ENCODE assay signal across 18 cellular contexts in genomic region chr6:164929155-164929977, GRCh38.
A peak's percentile ranks its signal among the peaks of the same experiment; 100 is the strongest.
DNase-seq lines count a peak whose midpoint lies in the region; FAIRE-seq and TF ChIP-seq lines count a peak whose summit lies in the region.
"Had no signal": no experiment of that assay in that cellular context is flagged by ENCODE, and none has a peak within 500 bp of the region (broad histone marks: within the 10 kb centered on the region; RNA-seq: fewer than 3 reads in every experiment).

No MANE protein-coding gene starts in this region.

- DNase-seq in HCEC 1CT (peak; percentile 4), astrocyte (ENCODE audit: low read depth) (no peak), superior temporal gyrus (ENCODE audit: extremely low spot score) (peak; percentile 49), HPDE6-E6E7 (ENCODE audit: extremely low spot score) (no peak), A673 (ENCODE audit: low spot score) (no peak)
- DNase-seq in effector CD8-positive, alpha-beta T cell (lab: John Stamatoyannopoulos, UW) = no peak
- DNase-seq: ACHN; CD4-positive, alpha-beta T cell; EL; MV-4-11; NCI-H1417 treated with DMSO at 0.1 percent for 48 hours; NCI-H1930; NCI-H69; PC-9 had no signal

- H3K9me3 ChIP-seq in astrocyte (ENCODE audit: insufficient read depth, low read depth, low read length) (no peaks in the 10 kb centered on the region), A673 (ENCODE audit: low read depth, low read length, poor library complexity, severe bottlenecking) (peaks cover 5% of the 10 kb centered on the region)
- H3K9me3 ChIP-seq: HAP-1 had no signal

- intact Hi-C loops in A673 (cut with micrococcal nuclease; ENCODE audit: unreplicated experiment) = loop anchor here (5.0 to 10.0 kb wide), 4 partner anchors 305 to 1502 kb away; no protein-coding TSS in a partner anchor

- CTCF ChIA-PET in A673 (lab: Charles Lee) = no interaction called here

- no peak overlapping the region for H3K27ac ChIP-seq in astrocyte (ENCODE audit: low read depth, low read length)
- peak overlapping the region; percentile 54 for H3K27ac ChIP-seq in layer of hippocampus (ENCODE audit: low read depth, low read length)
- H3K27ac ChIP-seq in A673 (ENCODE audit: low read depth, low read length, poor library complexity, severe bottlenecking) = no peak overlapping the region
- H3K27ac ChIP-seq: PC-9 had no signal

- H3K36me3 ChIP-seq in astrocyte (ENCODE audit: insufficient read depth, low read length) = no peaks in the 10 kb centered on the region
- no peaks in the 10 kb centered on the region for H3K36me3 ChIP-seq in A673 (ENCODE audit: insufficient read depth, low read length, poor library complexity, severe bottlenecking)
- H3K36me3 ChIP-seq: HAP-1 had no signal

- no peaks in the 10 kb centered on the region for H3K9me3 Mint-ChIP-seq in astrocyte (ENCODE audit: unreplicated experiment)
- H3K9me3 Mint-ChIP-seq: CD4-positive, alpha-beta T cell had no signal

- H3K9ac ChIP-seq in astrocyte (ENCODE audit: low read length) = no peak overlapping the region

- H2AFZ ChIP-seq in astrocyte (ENCODE audit: low read depth, low read length) = peak overlapping the region; percentile 24
- H2AFZ ChIP-seq: PC-9 had no signal

- no peak overlapping the region for H3K4me3 ChIP-seq in astrocyte (ENCODE audit: insufficient read depth, low read depth, low read length)
- no peak overlapping the region for H3K4me3 ChIP-seq in A673 (ENCODE audit: low read depth, low read length, poor library complexity, severe bottlenecking)
- H3K4me3 ChIP-seq: HAP-1, K562, PC-9 had no signal

- BruUV-seq in A673 (replicated peaks; lab: Mats Ljungman, UMichigan) = no TSS peak

- TF ChIP-seq CTCF in astrocyte (IDR thresholded peaks at IDR 0.05; ENCODE audit: insufficient read depth, low read depth, low read length) (no peak), A673 (conservative IDR thresholded peaks at IDR 0.05; ENCODE audit: low read depth, low read length) (no peak)

- H3K4me1 Mint-ChIP-seq in astrocyte (ENCODE audit: low read depth, unreplicated experiment) = no peaks in the 10 kb centered on the region
- H3K4me1 Mint-ChIP-seq: B cell had no signal

- no peak overlapping the region for H3K4me3 Mint-ChIP-seq in astrocyte (ENCODE audit: unreplicated experiment)
- H3K4me3 Mint-ChIP-seq: B cell; CD4-positive, alpha-beta T cell had no signal

- no peaks in the 10 kb centered on the region for H4K20me1 ChIP-seq in astrocyte (ENCODE audit: insufficient read depth, low read length)

- no peak overlapping the region for H3K4me2 ChIP-seq in astrocyte (ENCODE audit: low read length)
- H3K4me2 ChIP-seq: PC-9 had no signal

- H3K27me3 Mint-ChIP-seq in astrocyte (ENCODE audit: low read depth, unreplicated experiment) = no peaks in the 10 kb centered on the region
- H3K27me3 Mint-ChIP-seq: B cell; CD4-positive, alpha-beta T cell had no signal

- FAIRE-seq in astrocyte (lab: Jason Lieb, UNC) = no peak
- FAIRE-seq: K562 had no signal

- H3K4me1 ChIP-seq in astrocyte (ENCODE audit: insufficient read depth, low read length) (no peaks in the 10 kb centered on the region), A673 (ENCODE audit: insufficient read depth, low read length, poor library complexity, severe bottlenecking) (no peaks in the 10 kb centered on the region)
- H3K4me1 ChIP-seq: HAP-1 had no signal

- no peaks in the 10 kb centered on the region for H3K79me2 ChIP-seq in astrocyte (ENCODE audit: insufficient read depth, low read length)

- H3K27ac Mint-ChIP-seq in astrocyte (ENCODE audit: unreplicated experiment) = no peak overlapping the region
- H3K27ac Mint-ChIP-seq: B cell; CD4-positive, alpha-beta T cell had no signal

- H3K36me3 Mint-ChIP-seq in astrocyte (ENCODE audit: low read depth, unreplicated experiment) = no peaks in the 10 kb centered on the region

- H3K27me3 ChIP-seq in astrocyte (ENCODE audit: insufficient read depth, low read length) (no peaks in the 10 kb centered on the region), layer of hippocampus (ENCODE audit: control insufficient read depth, insufficient read depth, low read length) (no peaks in the 10 kb centered on the region), A673 (replicated peaks; ENCODE audit: insufficient read depth, low read depth, low read length, poor library complexity) (no peaks in the 10 kb centered on the region)

- POLR2A ChIA-PET in A673 (lab: Charles Lee; ENCODE audit: low non-redundant PET) = no interaction called here

Comparison
In these comparisons a context has a peak if more than half of its experiments do, and no peak if none do; other contexts are left out.
1. DNase-seq: peak in HCEC 1CT (single experiment) and superior temporal gyrus (single experiment); none in astrocyte (single experiment), HPDE6-E6E7 (single experiment), effector CD8-positive, alpha-beta T cell (single experiment) and A673 (single experiment).